In genomic region chr5:88269222-88269771, GRCh38 we compare ENCODE assay signal across 8 cellular contexts. TPM values are rescaled to one million over a fixed set of nuclear protein-coding genes. Genes with fewer than 3 reads are reported as not detected.
DNase-seq lines count a peak whose midpoint lies in the region; FAIRE-seq and TF ChIP-seq lines count a peak whose summit lies in the region.

No MANE protein-coding gene starts in this region.

- TF ChIP-seq CTCF in LNCaP clone FGC (IDR thresholded peaks at IDR 0.05; ENCODE audit: control insufficient read depth, extremely low read depth, insufficient read depth) (no peak), fibroblast of villous mesenchyme (IDR thresholded peaks at IDR 0.05; ENCODE audit: insufficient read depth, low read depth, low read length) (no peak), neutrophil (IDR thresholded peaks at IDR 0.05) (no peak)

- TF ChIP-seq POLR2A in H54 (IDR thresholded peaks at IDR 0.05; ENCODE audit: low read depth, low read length) = no peak

- CTCF ChIA-PET in activated CD4-positive, alpha-beta memory T cell treated with anti-CD3 and anti-CD28 coated beads, Interleukin-2, amount 10 ng/mL, durations not matched to agents 7 days and 5 days (lab: Charles Lee) = interaction anchor here (1.5 kb wide), 1 partner anchor 128 kb away, joined by 3 read pairs; no protein-coding TSS in a partner anchor

- peak overlapping the region; percentile 85 for H3K27ac Mint-ChIP-seq in activated CD4-positive, alpha-beta memory T cell treated with anti-CD3 and anti-CD28 coated beads, Interleukin-2, amount 10 ng/mL, durations not matched to agents 7 days and 5 days

- H3K27me3 ChIP-seq in neutrophil = peaks cover 14% of the 10 kb centered on the region

- no peaks in the 10 kb centered on the region for H3K9me3 ChIP-seq in neutrophil

- DNase-seq in SIG-M5 treated with dmso at 0.1 percent for 504 hours (lab: John Stamatoyannopoulos, UW; ENCODE audit: unreplicated experiment) (peak; percentile 61), SIG-M5 (lab: John Stamatoyannopoulos, UW) (no peak), H54 (ENCODE audit: insufficient read length, low spot score) (peak; percentile 2), LNCaP clone FGC (ENCODE audit: low read depth) (no peak), fibroblast of villous mesenchyme (ENCODE audit: low read depth) (no peak), 8988T (no peak)
- DNase-seq in activated CD4-positive, alpha-beta memory T cell treated with anti-CD3 and anti-CD28 coated beads, Interleukin-2, amount 10 ng/mL, durations not matched to agents 7 days and 5 days = no peak

- H3K9me3 Mint-ChIP-seq in activated CD4-positive, alpha-beta memory T cell treated with anti-CD3 and anti-CD28 coated beads, Interleukin-2, amount 10 ng/mL, durations not matched to agents 7 days and 5 days = peaks cover 3% of the 10 kb centered on the region

- H3K4me3 ChIP-seq in LNCaP clone FGC (ENCODE audit: low read depth, low read length) (peak overlapping the region; percentile 96), fibroblast of villous mesenchyme (ENCODE audit: low read depth, low read length) (peak overlapping the region; percentile 97), neutrophil (ENCODE audit: low read depth in 1 of 2, low read length in 1 of 2) (peak overlapping the region; percentile 79 to 87)

- POLR2A ChIA-PET in activated CD4-positive, alpha-beta memory T cell treated with anti-CD3 and anti-CD28 coated beads, Interleukin-2, amount 10 ng/mL, durations not matched to agents 7 days and 5 days (lab: Charles Lee) = interaction anchor here (0.6 to 2.3 kb wide), 2 partner anchors 63 to 65 kb away, joined by 3 to 7 read pairs; no protein-coding TSS in a partner anchor

- H3K4me1 Mint-ChIP-seq in activated CD4-positive, alpha-beta memory T cell treated with anti-CD3 and anti-CD28 coated beads, Interleukin-2, amount 10 ng/mL, durations not matched to agents 7 days and 5 days = peaks cover 48% of the 10 kb centered on the region

- H3K4me3 Mint-ChIP-seq in activated CD4-positive, alpha-beta memory T cell treated with anti-CD3 and anti-CD28 coated beads, Interleukin-2, amount 10 ng/mL, durations not matched to agents 7 days and 5 days = peak overlapping the region; percentile 91

- FAIRE-seq in H54 (lab: Jason Lieb, UNC) = no peak

- H3K27ac ChIP-seq in neutrophil = peak overlapping the region; percentile 75

- peaks cover 8 to 15% of the 10 kb centered on the region in 2 experiments for H3K4me1 ChIP-seq in neutrophil (ENCODE audit: control insufficient read depth in 1 of 2, insufficient read depth in 1 of 2, low read depth in 1 of 2, low read length in 1 of 2)

- peaks cover 54% of the 10 kb centered on the region for H3K36me3 Mint-ChIP-seq in activated CD4-positive, alpha-beta memory T cell treated with anti-CD3 and anti-CD28 coated beads, Interleukin-2, amount 10 ng/mL, durations not matched to agents 7 days and 5 days (ENCODE audit: low read depth)

- no peaks in the 10 kb centered on the region for H3K36me3 ChIP-seq in neutrophil

- H3K27me3 Mint-ChIP-seq in activated CD4-positive, alpha-beta memory T cell treated with anti-CD3 and anti-CD28 coated beads, Interleukin-2, amount 10 ng/mL, durations not matched to agents 7 days and 5 days = no peaks in the 10 kb centered on the region

RNA-seq across cellular contexts. Expression of gene TMEM161B, which starts 0.7 kb away (rescaled TPM):
- 10 to 100 TPM; 25.9 to 26.4 TPM for total RNA-seq in activated CD4-positive, alpha-beta memory T cell treated with anti-CD3 and anti-CD28 coated beads, Interleukin-2, amount 10 ng/mL, durations not matched to agents 7 days and 5 days
- total RNA-seq in fibroblast of villous mesenchyme = 14.2 and 18.1 TPM in 2 replicates

Comparison
In these comparisons a context has a peak if more than half of its experiments do, and no peak if none do; other contexts are left out.
1. DNase-seq: peak in SIG-M5 treated with dmso at 0.1 percent for 504 hours (single experiment) and H54 (single experiment); none in SIG-M5 (single experiment), LNCaP clone FGC (single experiment), activated CD4-positive, alpha-beta memory T cell treated with anti-CD3 and anti-CD28 coated beads, Interleukin-2, amount 10 ng/mL, durations not matched to agents 7 days and 5 days (single experiment), fibroblast of villous mesenchyme (single experiment) and 8988T (single experiment).
2. Peak in every context shown above with its lines, with median percentiles within 50 percentile points of each other: H3K4me3 ChIP-seq.